ENCODE assay signal across 21 cellular contexts in genomic region chr7:28280516-28280915, GRCh38.
"Had no signal": no experiment of that assay in that cellular context is flagged by ENCODE, and none has a peak within 500 bp of the region (broad histone marks: within the 10 kb centered on the region; RNA-seq: fewer than 3 reads in every experiment).

No MANE protein-coding gene starts in this region.

- H3K36me3 ChIP-seq: cardiac muscle cell, right atrium auricular region had no signal

- ATAC-seq: activated CD8-positive, alpha-beta memory T cell treated with anti-CD3 and anti-CD28 coated beads, Interleukin-2, amount 10 ng/mL, durations not matched to agents 7 days and 5 days; foreskin keratinocyte; left cardiac atrium; natural killer cell treated with Interleukin-12 subunit alpha and Interleukin-12 subunit beta and Interleukin-15 and Interleukin-18, amount 100 ng/mL, for 72 hours; stimulated activated naive CD8-positive, alpha-beta T cell treated with anti-CD3 and anti-CD28 coated beads, Interleukin-15, amount 100 ng/mL, for 72 hours; T-cell had no signal

- H3K4me1 ChIP-seq: foreskin keratinocyte, right atrium auricular region had no signal

- DNase-seq: activated B cell treated with CpG ODN at 0.5 μM for 24 hours; activated CD4-positive, alpha-beta memory T cell treated with anti-CD3 and anti-CD28 coated beads, Interleukin-2, amount 10 ng/mL, durations not matched to agents 7 days and 5 days; activated CD4-positive, alpha-beta T cell treated with anti-CD3 and anti-CD28 coated beads for 48 hours; activated CD8-positive, alpha-beta memory T cell treated with anti-CD3 and anti-CD28 coated beads, Interleukin-2, amount 10 ng/mL, durations not matched to agents 7 days and 5 days; activated naive CD8-positive, alpha-beta T cell treated with anti-CD3 and anti-CD28 coated beads, Interleukin-2, amount 10 ng/mL, durations not matched to agents 7 days and 5 days; amygdala; dermis blood vessel endothelial cell; endodermal cell; foreskin keratinocyte; glutamatergic neuron; hippocampal formation; left cardiac atrium; occipital lobe; stimulated activated naive CD8-positive, alpha-beta T cell treated with anti-CD3 and anti-CD28 coated beads, Interleukin-15, amount 100 ng/mL, for 72 hours; T-cell; trophoblast cell had no signal

- H3K4me3 ChIP-seq: cardiac muscle cell, right atrium auricular region had no signal

- H3K27me3 ChIP-seq: cardiac muscle cell, right atrium auricular region had no signal

- H3K27ac ChIP-seq: cardiac muscle cell, epithelial cell of prostate, foreskin keratinocyte, right atrium auricular region had no signal

- FAIRE-seq: islet of Langerhans had no signal

- H3K9me3 ChIP-seq: right atrium auricular region had no signal
